Comparison of ENCODE assay signal across 1 cellular context in the genomic region with DNA sequence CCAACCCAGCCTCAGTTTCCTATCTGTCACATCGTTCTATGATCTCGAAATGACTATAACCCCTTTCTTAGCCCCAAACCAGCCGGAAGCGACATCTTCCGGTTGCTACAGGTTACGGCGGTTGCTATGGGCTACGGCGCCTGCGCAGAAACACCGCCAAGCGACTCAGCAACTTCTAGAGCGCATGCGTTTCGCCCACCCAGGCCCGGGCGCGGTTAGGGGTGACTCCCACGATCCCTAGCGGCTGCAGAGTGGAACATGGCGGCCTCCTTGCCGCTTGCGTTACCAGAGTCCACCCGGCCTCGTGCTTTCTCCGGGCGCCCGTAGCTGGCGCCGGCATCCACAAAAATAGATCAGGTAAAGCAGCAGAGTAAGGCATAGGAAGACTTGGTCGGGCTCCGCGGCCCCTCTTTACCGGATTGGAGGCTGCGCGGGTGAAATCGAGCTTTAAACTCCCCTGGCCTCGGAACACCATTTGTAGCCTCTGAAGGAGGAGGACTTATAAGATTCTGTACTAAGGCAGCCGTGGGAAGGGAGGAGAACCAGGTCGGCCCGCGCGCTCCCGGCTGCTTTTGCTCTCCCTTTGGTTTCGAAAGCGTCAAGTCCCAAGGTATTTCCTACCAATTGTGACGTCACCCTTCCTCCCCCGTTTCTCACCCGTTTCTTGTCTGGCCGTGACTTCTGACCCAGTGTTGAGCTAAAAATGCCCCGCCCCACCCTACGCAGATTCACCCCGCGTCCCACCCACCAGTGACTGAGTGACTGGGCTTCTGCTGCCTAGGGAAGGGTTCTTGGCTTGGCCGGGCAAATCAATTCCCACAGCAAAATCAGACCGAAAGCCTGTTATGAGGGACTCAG.
TF ChIP-seq lines count a peak whose summit lies in the region.

No MANE protein-coding gene starts in this region.

TF ChIP-seq in K562, 482 proteins besides CTCF, POLR2A, EP300 and RAD21 (continued from another document and continues in another):
- TF ChIP-seq PHF8 (IDR thresholded peaks at IDR 0.05; ENCODE audit: borderline replicate concordance, low read length) = peak; percentile 99
- TF ChIP-seq SMARCC2 (IDR thresholded peaks at IDR 0.05; ENCODE audit: low read depth) = no peak
- no peak for TF ChIP-seq FOS (IDR thresholded peaks at IDR 0.05; ENCODE audit: extremely low read depth, insufficient read length)
- peak; percentile 13; the same call in 1 of the 2 replicates for TF ChIP-seq CTBP1 (IDR thresholded peaks at IDR 0.05; ENCODE audit: borderline replicate concordance)
- TF ChIP-seq ZNF551 (CRISPR knock-in tag; IDR thresholded peaks at IDR 0.05) = no peak
- no peak for TF ChIP-seq PURB (CRISPR knock-in tag; IDR thresholded peaks at IDR 0.05; ENCODE audit: low read depth)
- TF ChIP-seq, protein P1, sequence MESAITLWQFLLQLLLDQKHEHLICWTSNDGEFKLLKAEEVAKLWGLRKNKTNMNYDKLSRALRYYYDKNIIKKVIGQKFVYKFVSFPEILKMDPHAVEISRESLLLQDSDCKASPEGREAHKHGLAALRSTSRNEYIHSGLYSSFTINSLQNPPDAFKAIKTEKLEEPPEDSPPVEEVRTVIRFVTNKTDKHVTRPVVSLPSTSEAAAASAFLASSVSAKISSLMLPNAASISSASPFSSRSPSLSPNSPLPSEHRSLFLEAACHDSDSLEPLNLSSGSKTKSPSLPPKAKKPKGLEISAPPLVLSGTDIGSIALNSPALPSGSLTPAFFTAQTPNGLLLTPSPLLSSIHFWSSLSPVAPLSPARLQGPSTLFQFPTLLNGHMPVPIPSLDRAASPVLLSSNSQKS (CRISPR knock-in tag; IDR thresholded peaks at IDR 0.05) = no peak
- no peak for TF ChIP-seq ZFP30 (CRISPR knock-in tag; IDR thresholded peaks at IDR 0.05; ENCODE audit: borderline replicate concordance)
- TF ChIP-seq PRPF4 (IDR thresholded peaks at IDR 0.05; ENCODE audit: insufficient read depth, low read depth, low read length, poor library complexity, severe bottlenecking) = no peak
- TF ChIP-seq PHF20 (IDR thresholded peaks at IDR 0.05; ENCODE audit: partially characterized antibody) = peak; percentile 56
- peak; percentile 65 for TF ChIP-seq ETV1 (tag; conservative IDR thresholded peaks at IDR 0.05; ENCODE audit: low read depth)
- TF ChIP-seq, protein P2, sequence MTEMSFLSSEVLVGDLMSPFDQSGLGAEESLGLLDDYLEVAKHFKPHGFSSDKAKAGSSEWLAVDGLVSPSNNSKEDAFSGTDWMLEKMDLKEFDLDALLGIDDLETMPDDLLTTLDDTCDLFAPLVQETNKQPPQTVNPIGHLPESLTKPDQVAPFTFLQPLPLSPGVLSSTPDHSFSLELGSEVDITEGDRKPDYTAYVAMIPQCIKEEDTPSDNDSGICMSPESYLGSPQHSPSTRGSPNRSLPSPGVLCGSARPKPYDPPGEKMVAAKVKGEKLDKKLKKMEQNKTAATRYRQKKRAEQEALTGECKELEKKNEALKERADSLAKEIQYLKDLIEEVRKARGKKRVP (CRISPR knock-in tag; IDR thresholded peaks at IDR 0.05) = no peak
- no peak for TF ChIP-seq KLF16 (IDR thresholded peaks at IDR 0.05)
- TF ChIP-seq MYNN (IDR thresholded peaks at IDR 0.05) = peak; percentile 99
- peak; percentile 83 for TF ChIP-seq MYNN (CRISPR knock-in tag; IDR thresholded peaks at IDR 0.05)
- TF ChIP-seq NCOA1 (IDR thresholded peaks at IDR 0.05; ENCODE audit: low read depth) = 0 out of 2 replicates have a peak, but pooled peaks have one; percentile 34
- TF ChIP-seq, protein P3, sequence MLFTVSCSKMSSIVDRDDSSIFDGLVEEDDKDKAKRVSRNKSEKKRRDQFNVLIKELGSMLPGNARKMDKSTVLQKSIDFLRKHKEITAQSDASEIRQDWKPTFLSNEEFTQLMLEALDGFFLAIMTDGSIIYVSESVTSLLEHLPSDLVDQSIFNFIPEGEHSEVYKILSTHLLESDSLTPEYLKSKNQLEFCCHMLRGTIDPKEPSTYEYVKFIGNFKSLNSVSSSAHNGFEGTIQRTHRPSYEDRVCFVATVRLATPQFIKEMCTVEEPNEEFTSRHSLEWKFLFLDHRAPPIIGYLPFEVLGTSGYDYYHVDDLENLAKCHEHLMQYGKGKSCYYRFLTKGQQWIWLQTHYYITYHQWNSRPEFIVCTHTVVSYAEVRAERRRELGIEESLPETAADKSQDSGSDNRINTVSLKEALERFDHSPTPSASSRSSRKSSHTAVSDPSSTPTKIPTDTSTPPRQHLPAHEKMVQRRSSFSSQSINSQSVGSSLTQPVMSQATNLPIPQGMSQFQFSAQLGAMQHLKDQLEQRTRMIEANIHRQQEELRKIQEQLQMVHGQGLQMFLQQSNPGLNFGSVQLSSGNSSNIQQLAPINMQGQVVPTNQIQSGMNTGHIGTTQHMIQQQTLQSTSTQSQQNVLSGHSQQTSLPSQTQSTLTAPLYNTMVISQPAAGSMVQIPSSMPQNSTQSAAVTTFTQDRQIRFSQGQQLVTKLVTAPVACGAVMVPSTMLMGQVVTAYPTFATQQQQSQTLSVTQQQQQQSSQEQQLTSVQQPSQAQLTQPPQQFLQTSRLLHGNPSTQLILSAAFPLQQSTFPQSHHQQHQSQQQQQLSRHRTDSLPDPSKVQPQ (CRISPR knock-in tag; IDR thresholded peaks at IDR 0.05; ENCODE audit: borderline replicate concordance) = no peak
- TF ChIP-seq, protein P4, sequence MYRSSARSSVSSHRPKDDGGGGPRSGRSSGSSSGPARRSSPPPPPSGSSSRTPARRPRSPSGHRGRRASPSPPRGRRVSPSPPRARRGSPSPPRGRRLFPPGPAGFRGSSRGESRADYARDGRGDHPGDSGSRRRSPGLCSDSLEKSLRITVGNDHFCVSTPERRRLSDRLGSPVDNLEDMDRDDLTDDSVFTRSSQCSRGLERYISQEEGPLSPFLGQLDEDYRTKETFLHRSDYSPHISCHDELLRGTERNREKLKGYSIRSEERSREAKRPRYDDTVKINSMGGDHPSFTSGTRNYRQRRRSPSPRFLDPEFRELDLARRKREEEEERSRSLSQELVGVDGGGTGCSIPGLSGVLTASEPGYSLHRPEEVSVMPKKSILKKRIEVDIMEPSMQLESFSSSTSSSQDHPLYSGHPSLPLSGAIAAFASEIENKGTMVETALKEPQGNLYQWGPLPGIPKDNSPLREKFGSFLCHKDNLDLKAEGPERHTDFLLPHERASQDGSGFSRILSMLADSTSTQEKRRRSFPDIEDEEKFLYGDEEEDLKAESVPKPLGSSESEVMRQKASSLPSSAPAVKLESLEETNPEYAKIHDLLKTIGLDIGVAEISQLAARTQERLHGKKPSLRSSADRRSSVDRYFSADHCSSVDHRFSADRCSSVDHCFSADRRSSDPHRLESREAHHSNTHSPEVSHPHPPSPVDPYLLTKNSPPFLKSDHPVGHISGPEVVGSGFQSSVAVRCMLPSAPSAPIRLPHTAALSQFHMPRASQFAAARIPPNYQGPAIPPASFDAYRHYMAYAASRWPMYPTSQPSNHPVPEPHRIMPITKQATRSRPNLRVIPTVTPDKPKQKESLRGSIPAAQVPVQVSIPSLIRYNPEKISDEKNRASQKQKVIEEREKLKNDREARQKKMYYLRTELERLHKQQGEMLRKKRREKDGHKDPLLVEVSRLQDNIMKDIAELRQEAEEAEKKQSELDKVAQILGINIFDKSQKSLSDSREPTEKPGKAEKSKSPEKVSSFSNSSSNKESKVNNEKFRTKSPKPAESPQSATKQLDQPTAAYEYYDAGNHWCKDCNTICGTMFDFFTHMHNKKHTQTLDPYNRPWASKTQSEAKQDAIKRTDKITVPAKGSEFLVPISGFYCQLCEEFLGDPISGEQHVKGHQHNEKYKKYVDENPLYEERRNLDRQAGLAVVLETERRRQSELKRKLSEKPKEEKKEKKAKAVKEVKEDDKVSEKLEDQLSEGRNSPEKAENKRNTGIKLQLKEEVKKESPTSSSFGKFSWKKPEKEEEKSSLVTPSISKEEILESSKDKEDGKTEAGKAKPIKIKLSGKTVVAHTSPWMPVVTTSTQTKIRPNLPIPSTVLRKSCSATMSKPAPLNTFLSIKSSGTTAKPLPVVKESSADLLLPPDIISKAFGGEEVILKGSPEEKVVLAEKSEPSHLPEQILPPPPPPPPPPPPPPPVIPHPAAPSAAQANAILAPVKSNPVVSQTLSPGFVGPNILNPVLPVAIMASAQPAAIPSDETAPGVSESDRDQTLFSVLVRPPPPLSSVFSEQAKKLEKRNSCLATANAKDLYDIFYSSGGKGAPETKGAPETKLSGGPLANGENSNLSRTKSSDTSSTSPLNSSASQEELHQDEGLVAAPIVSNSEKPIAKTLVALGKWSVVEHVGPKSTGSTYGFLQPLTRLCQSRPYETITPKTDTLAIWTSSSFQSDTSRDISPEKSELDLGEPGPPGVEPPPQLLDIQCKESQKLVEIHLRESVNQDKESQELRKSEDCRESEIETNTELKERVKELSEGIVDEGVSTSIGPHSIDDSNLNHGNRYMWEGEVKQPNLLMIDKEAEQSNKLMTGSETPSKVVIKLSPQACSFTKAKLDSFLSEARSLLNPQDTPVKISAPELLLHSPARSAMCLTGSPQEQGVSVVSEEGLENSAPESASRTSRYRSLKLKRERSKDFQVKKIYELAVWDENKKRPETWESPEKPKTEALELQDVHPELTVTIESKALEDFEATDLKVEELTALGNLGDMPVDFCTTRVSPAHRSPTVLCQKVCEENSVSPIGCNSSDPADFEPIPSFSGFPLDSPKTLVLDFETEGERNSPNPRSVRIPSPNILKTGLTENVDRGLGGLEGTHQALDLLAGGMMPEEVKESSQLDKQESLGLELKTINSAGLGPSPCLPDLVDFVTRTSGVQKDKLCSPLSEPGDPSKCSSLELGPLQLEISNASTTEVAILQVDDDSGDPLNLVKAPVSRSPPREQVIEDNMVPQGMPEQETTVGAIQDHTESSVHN (IDR thresholded peaks at IDR 0.05; ENCODE audit: borderline replicate concordance in 1 of 2, low read depth in 1 of 2) = no peak
- no peak for TF ChIP-seq STAT5B (CRISPR knock-in tag; IDR thresholded peaks at IDR 0.05)
- TF ChIP-seq ZNF197 (CRISPR knock-in tag; IDR thresholded peaks at IDR 0.05; ENCODE audit: low read depth) = no peak
- TF ChIP-seq, protein P5, sequence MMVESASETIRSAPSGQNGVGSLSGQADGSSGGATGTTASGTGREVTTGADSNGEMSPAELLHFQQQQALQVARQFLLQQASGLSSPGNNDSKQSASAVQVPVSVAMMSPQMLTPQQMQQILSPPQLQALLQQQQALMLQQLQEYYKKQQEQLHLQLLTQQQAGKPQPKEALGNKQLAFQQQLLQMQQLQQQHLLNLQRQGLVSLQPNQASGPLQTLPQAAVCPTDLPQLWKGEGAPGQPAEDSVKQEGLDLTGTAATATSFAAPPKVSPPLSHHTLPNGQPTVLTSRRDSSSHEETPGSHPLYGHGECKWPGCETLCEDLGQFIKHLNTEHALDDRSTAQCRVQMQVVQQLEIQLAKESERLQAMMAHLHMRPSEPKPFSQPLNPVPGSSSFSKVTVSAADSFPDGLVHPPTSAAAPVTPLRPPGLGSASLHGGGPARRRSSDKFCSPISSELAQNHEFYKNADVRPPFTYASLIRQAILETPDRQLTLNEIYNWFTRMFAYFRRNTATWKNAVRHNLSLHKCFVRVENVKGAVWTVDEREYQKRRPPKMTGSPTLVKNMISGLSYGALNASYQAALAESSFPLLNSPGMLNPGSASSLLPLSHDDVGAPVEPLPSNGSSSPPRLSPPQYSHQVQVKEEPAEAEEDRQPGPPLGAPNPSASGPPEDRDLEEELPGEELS (CRISPR knock-in tag; IDR thresholded peaks at IDR 0.05; ENCODE audit: borderline replicate concordance) = no peak
- TF ChIP-seq TAF9B (IDR thresholded peaks at IDR 0.05; ENCODE audit: partially characterized antibody) = peak; percentile 82
- peak; percentile 29 for TF ChIP-seq HNRNPLL (IDR thresholded peaks at IDR 0.05; ENCODE audit: low read depth, low read length, poor library complexity, severe bottlenecking)
- TF ChIP-seq ZNF133 (CRISPR knock-in tag; IDR thresholded peaks at IDR 0.05) = no peak
- peak; percentile 90 for TF ChIP-seq POLR2AphosphoS5 (IDR thresholded peaks at IDR 0.05; ENCODE audit: control insufficient read depth, insufficient read depth, low read depth, low read length)
- TF ChIP-seq MBD2 (IDR thresholded peaks at IDR 0.05; ENCODE audit: borderline replicate concordance, low read depth) = peak; percentile 73; the same call in 1 of the 2 replicates
- TF ChIP-seq CREM (IDR thresholded peaks at IDR 0.05; ENCODE audit: low read depth) = peak; percentile 93
- peak; percentile 86 for TF ChIP-seq CHD1 (IDR thresholded peaks at IDR 0.05; ENCODE audit: low read length)
- no peak for TF ChIP-seq ZNF23 (CRISPR knock-in tag; IDR thresholded peaks at IDR 0.05)
- no peak for TF ChIP-seq ZFPM2 (CRISPR knock-in tag; IDR thresholded peaks at IDR 0.05)
- no peak for TF ChIP-seq LCOR (CRISPR knock-in tag; IDR thresholded peaks at IDR 0.05)
- TF ChIP-seq NFRKB (IDR thresholded peaks at IDR 0.05; ENCODE audit: low read depth) = peak; percentile 96
- no peak for TF ChIP-seq HDAC6 (IDR thresholded peaks at IDR 0.05; ENCODE audit: low read depth, low read length)
- TF ChIP-seq, protein P6, sequence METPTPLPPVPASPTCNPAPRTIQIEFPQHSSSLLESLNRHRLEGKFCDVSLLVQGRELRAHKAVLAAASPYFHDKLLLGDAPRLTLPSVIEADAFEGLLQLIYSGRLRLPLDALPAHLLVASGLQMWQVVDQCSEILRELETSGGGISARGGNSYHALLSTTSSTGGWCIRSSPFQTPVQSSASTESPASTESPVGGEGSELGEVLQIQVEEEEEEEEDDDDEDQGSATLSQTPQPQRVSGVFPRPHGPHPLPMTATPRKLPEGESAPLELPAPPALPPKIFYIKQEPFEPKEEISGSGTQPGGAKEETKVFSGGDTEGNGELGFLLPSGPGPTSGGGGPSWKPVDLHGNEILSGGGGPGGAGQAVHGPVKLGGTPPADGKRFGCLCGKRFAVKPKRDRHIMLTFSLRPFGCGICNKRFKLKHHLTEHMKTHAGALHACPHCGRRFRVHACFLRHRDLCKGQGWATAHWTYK (CRISPR knock-in tag; IDR thresholded peaks at IDR 0.05) = no peak
- TF ChIP-seq BRD9 (IDR thresholded peaks at IDR 0.05; ENCODE audit: low read depth, partially characterized antibody) = peak; percentile 71
- no peak for TF ChIP-seq TCFL5 (CRISPR knock-in tag; conservative IDR thresholded peaks at IDR 0.05)
- peak; percentile 59; the same call in 1 of the 2 replicates for TF ChIP-seq SMARCA4 (IDR thresholded peaks at IDR 0.05)
- 0 out of 2 replicates have a peak, but pooled peaks have one; percentile 17 for TF ChIP-seq ZNF175 (CRISPR knock-in tag; IDR thresholded peaks at IDR 0.05; ENCODE audit: low read depth)
- TF ChIP-seq YBX1 (IDR thresholded peaks at IDR 0.05) = no peak
- TF ChIP-seq CBFA2T2 (conservative IDR thresholded peaks at IDR 0.05) = no peak
- TF ChIP-seq ZNF146 (CRISPR knock-in tag; IDR thresholded peaks at IDR 0.05; ENCODE audit: unreplicated experiment) = no peak
- TF ChIP-seq ARNT (IDR thresholded peaks at IDR 0.05) = peak in 1 of 2 experiments; percentile 44; a peak in 1 of 4 replicates
- TF ChIP-seq XRCC3 (IDR thresholded peaks at IDR 0.05) = no peak
- TF ChIP-seq MCM3 (IDR thresholded peaks at IDR 0.05) = no peak
- TF ChIP-seq HDAC1 (IDR thresholded peaks at IDR 0.05) = 0 out of 4 replicates have a peak, but pooled peaks of 1 of the 2 experiments have one; percentile 25
- TF ChIP-seq, protein P7, sequence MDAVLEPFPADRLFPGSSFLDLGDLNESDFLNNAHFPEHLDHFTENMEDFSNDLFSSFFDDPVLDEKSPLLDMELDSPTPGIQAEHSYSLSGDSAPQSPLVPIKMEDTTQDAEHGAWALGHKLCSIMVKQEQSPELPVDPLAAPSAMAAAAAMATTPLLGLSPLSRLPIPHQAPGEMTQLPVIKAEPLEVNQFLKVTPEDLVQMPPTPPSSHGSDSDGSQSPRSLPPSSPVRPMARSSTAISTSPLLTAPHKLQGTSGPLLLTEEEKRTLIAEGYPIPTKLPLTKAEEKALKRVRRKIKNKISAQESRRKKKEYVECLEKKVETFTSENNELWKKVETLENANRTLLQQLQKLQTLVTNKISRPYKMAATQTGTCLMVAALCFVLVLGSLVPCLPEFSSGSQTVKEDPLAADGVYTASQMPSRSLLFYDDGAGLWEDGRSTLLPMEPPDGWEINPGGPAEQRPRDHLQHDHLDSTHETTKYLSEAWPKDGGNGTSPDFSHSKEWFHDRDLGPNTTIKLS (IDR thresholded peaks at IDR 0.05; ENCODE audit: borderline replicate concordance, low read depth) = peak; percentile 70; the same call in 1 of the 2 replicates
